ENCODE assay signal across 18 cellular contexts in the genomic region with DNA sequence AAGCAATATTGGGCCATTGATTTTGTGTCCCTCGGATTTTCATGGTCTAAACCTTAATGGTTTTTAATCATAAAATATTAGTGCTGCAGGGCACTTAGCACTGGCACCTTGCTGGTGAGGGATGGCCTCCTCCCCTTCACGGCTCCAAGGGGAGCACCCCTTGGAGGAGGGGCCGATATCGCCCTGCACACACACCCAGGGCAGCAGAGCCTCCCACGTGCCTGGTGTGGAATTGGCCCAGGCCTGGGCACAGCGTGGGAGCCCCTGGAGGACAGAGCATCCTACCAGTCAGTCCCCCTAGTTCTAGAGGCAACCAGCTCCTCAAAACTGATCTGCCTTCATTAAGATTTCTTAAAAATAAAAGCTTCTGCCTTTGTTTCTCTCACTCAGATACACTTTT.
DNase-seq lines count a peak whose midpoint lies in the region; ATAC-seq, FAIRE-seq and TF ChIP-seq lines count a peak whose summit lies in the region.
"Had no signal": no experiment of that assay in that cellular context is flagged by ENCODE, and none has a peak within 500 bp of the region (broad histone marks: within the 10 kb centered on the region; RNA-seq: fewer than 3 reads in every experiment).

No MANE protein-coding gene starts in this region.

- peak; percentile 36 for DNase-seq in cardiac septum (ENCODE audit: low spot score)
- DNase-seq in left ventricle myocardium superior: no peak
- no peak for DNase-seq in H1 (ENCODE audit: low read depth in 1 of 2, low spot score in 2 of 2)
- peak; percentile 50 for DNase-seq in upper lobe of right lung
- DNase-seq in GM03348 (ENCODE audit: low spot score): no peak
- no peak for DNase-seq in HFFc6
- no peak for DNase-seq in NCI-H2227 treated with DMSO at 0.1 percent for 48 hours (lab: John Stamatoyannopoulos, UW)
- DNase-seq: 8988T; CD4-positive, alpha-beta memory T cell; DMS79 treated with DMSO at 0.1 percent for 48 hours; GF-D8; IMR-90 had no signal

- H3K9me3 Mint-ChIP-seq in HFFc6: no peaks in the 10 kb centered on the region
- H3K9me3 Mint-ChIP-seq: CD4-positive, alpha-beta memory T cell had no signal

- no peak overlapping the region for H3K18ac ChIP-seq in H1 (ENCODE audit: extremely low read depth, low read length)

- H3K27ac Mint-ChIP-seq in HFFc6: no peak overlapping the region

- TF ChIP-seq EP300 in H1 (IDR thresholded peaks at IDR 0.05; ENCODE audit: borderline replicate concordance in 1 of 2, low read depth in 2 of 2, low read length in 2 of 2) (no peak), neural cell (conservative IDR thresholded peaks at IDR 0.05; ENCODE audit: poor library complexity, severe bottlenecking) (no peak)

- 84% methylated on average over 6 of the region's 6 CpGs; no CpG with 5 or more reads in 1 of the 2 experiments for WGBS in H1 (ENCODE audit: extremely low coverage in 1 of 2, insufficient coverage in 1 of 2, insufficient read length in 1 of 2, insufficient replicate concordance in 2 of 2, low coverage in 1 of 2, low lambda C conversion rate in 2 of 2, missing lambda C conversion rate in 1 of 2), 2 experiments

- ATAC-seq in left ventricle myocardium superior: no peak
- no peak for ATAC-seq in upper lobe of right lung
- ATAC-seq: GM12878 had no signal

- no peak for TF ChIP-seq RAD21 in H1 (IDR thresholded peaks at IDR 0.05 in 1 of 2, conservative IDR thresholded peaks at IDR 0.05 in 1 of 2; ENCODE audit: low read depth in 2 of 2, low read length in 2 of 2)
- TF ChIP-seq RAD21 in neural cell (conservative IDR thresholded peaks at IDR 0.05): no peak

- no peaks in the 10 kb centered on the region for H3K9me3 ChIP-seq in H1 (ENCODE audit: insufficient read depth in 2 of 2, low read depth in 1 of 2, low read length in 1 of 2)
- H3K9me3 ChIP-seq in neural cell (ENCODE audit: low read length): no peaks in the 10 kb centered on the region
- H3K9me3 ChIP-seq in upper lobe of right lung: no peaks in the 10 kb centered on the region
- H3K9me3 ChIP-seq: BLaER1, HAP-1 had no signal

- H3K79me1 ChIP-seq in H1 (ENCODE audit: low read depth, low read length): no peaks in the 10 kb centered on the region

- no peak for FAIRE-seq in H1 (lab: Jason Lieb, UNC)
- FAIRE-seq: GM12878, HTR-8/SVneo had no signal

- H3K27me3 Mint-ChIP-seq in HFFc6 (ENCODE audit: insufficient read depth): peaks cover 23% of the 10 kb centered on the region

- no peak overlapping the region for H3K56ac ChIP-seq in H1 (replicated peaks; ENCODE audit: insufficient read length, low read depth, low read length)

- H3K9ac ChIP-seq in H1 (replicated peaks in 1 of 4; ENCODE audit: extremely low read depth in 1 of 4, low read depth in 3 of 4, low read length in 3 of 4) (no peak overlapping the region), neural cell (ENCODE audit: low read length) (no peak overlapping the region)
- H3K9ac ChIP-seq: BLaER1 had no signal

- H3K4me3 Mint-ChIP-seq in HFFc6: no peak overlapping the region
- H3K4me3 Mint-ChIP-seq: CD14-positive monocyte; CD4-positive, alpha-beta memory T cell had no signal

- no peak overlapping the region for H3K14ac ChIP-seq in H1 (ENCODE audit: insufficient read length)

- no peak overlapping the region for H2AK5ac ChIP-seq in H1 (ENCODE audit: low read depth, low read length)

- H2BK12ac ChIP-seq in H1 (ENCODE audit: low read depth, low read length): no peak overlapping the region

- H2BK120ac ChIP-seq in H1 (replicated peaks; ENCODE audit: low read depth, low read length): no peak overlapping the region

- H2BK15ac ChIP-seq in H1 (ENCODE audit: low read length): peak overlapping the region; percentile 73; the same call in 1 of the 2 replicates

- no peak overlapping the region for H3K4ac ChIP-seq in H1 (replicated peaks; ENCODE audit: insufficient read length, low read depth, low read length)

- H4K91ac ChIP-seq in H1 (replicated peaks; ENCODE audit: insufficient read length, low read length): no peak overlapping the region

- POLR2A ChIA-PET in H1 (lab: Charles Lee; ENCODE audit: partially characterized antibody): no interaction called here

- H3K9me2 ChIP-seq in neural cell (ENCODE audit: insufficient read depth, low read length): no peaks in the 10 kb centered on the region

- no peak overlapping the region for H4K5ac ChIP-seq in H1 (ENCODE audit: insufficient read length, low read depth, low read length)

- H3K79me2 ChIP-seq in H1 (ENCODE audit: control insufficient read depth in 1 of 2, insufficient read depth in 2 of 2, low read length in 2 of 2) (no peaks in the 10 kb centered on the region), neural cell (replicated peaks; ENCODE audit: insufficient read depth, low read length) (no peaks in the 10 kb centered on the region)

- no peak overlapping the region for H3K23ac ChIP-seq in H1 (ENCODE audit: insufficient read length)

- no peak for TF ChIP-seq POLR2A in H1 (IDR thresholded peaks at IDR 0.05; ENCODE audit: control extremely low read depth in 1 of 2, low read depth in 2 of 2, low read length in 2 of 2)

- no peaks in the 10 kb centered on the region for H3K36me3 Mint-ChIP-seq in HFFc6 (ENCODE audit: low read depth)
- H3K36me3 Mint-ChIP-seq: CD14-positive monocyte; CD4-positive, alpha-beta memory T cell had no signal

- CTCF ChIA-PET in H1 (lab: Charles Lee; ENCODE audit: partially characterized antibody): interaction anchor here (0.5 to 9.4 kb wide), 12 partner anchors 14 to 776 kb away, joined by 3 to 125 read pairs (median 6); no protein-coding TSS in a partner anchor

- H2BK20ac ChIP-seq in H1 (ENCODE audit: low read length): no peak overlapping the region

- H3K27me3 ChIP-seq in H1 (replicated peaks in 1 of 4; ENCODE audit: control insufficient read depth in 3 of 4, extremely low read depth in 1 of 4, insufficient read depth in 3 of 4, low read length in 3 of 4) (no peaks in the 10 kb centered on the region; a peak in 2 of 7 replicates), neural cell (ENCODE audit: insufficient read depth, low read depth, low read length) (no peaks in the 10 kb centered on the region), upper lobe of right lung (peaks cover 35% of the 10 kb centered on the region)
- H3K27me3 ChIP-seq: BLaER1 had no signal

- H3K4me3 ChIP-seq in H1 (ENCODE audit: extremely low read depth in 1 of 4, insufficient read depth in 2 of 4, low read depth in 3 of 4, low read length in 4 of 4) (no peak overlapping the region), neural cell (ENCODE audit: low read length) (peak overlapping the region; percentile 38), upper lobe of right lung (no peak overlapping the region)
- H3K4me3 ChIP-seq: BLaER1, GM12878, HAP-1 had no signal

- intact Hi-C loops in cardiac septum (cut with DNase I): no loop called here
- intact Hi-C loops in left ventricle myocardium superior (cut with micrococcal nuclease): loop anchor here (10.0 kb wide), 1 partner anchor 861 kb away; no protein-coding TSS in a partner anchor
- intact Hi-C loops in upper lobe of right lung (cut with DNase I): no loop called here

- H3K27ac ChIP-seq in H1 (ENCODE audit: low read depth, low read length) (no peak overlapping the region), neural cell (ENCODE audit: low read length) (no peak overlapping the region), upper lobe of right lung (no peak overlapping the region)
- H3K27ac ChIP-seq: BLaER1 had no signal

- H2AFZ ChIP-seq in H1 (ENCODE audit: low read length) (no peak overlapping the region), neural cell (ENCODE audit: low read depth, low read length) (no peak overlapping the region)

- no peak overlapping the region for H4K8ac ChIP-seq in H1 (ENCODE audit: extremely low read depth, insufficient read depth, low read length)

- H3K4me1 ChIP-seq in H1 (replicated peaks in 1 of 4; ENCODE audit: control insufficient read depth in 3 of 4, insufficient read depth in 4 of 4, low read length in 3 of 4): peaks cover 0 to 14% (median 6%) of the 10 kb centered on the region in 4 experiments; a peak in 5 of 7 replicates
- no peaks in the 10 kb centered on the region for H3K4me1 ChIP-seq in upper lobe of right lung
- H3K4me1 ChIP-seq: HAP-1 had no signal

- H3K36me3 ChIP-seq in H1 (ENCODE audit: control insufficient read depth in 2 of 4, insufficient read depth in 4 of 4, low read length in 3 of 4) (no peaks in the 10 kb centered on the region), neural cell (ENCODE audit: insufficient read depth, low read length) (no peaks in the 10 kb centered on the region), upper lobe of right lung (no peaks in the 10 kb centered on the region)
- H3K36me3 ChIP-seq: BLaER1, HAP-1 had no signal

- TF ChIP-seq CTCF in H1 (IDR thresholded peaks at IDR 0.05; ENCODE audit: control extremely low read depth in 1 of 3, insufficient read depth in 1 of 3, low read depth in 1 of 3, low read length in 3 of 3) (no peak), neural cell (IDR thresholded peaks at IDR 0.05; ENCODE audit: poor library complexity, severe bottlenecking) (no peak), upper lobe of right lung (IDR thresholded peaks at IDR 0.05) (no peak), HFFc6 (IDR thresholded peaks at IDR 0.05) (no peak)

- H2BK5ac ChIP-seq in H1 (ENCODE audit: low read depth, low read length): no peak overlapping the region

- no peak overlapping the region for H3K4me2 ChIP-seq in H1 (ENCODE audit: insufficient read depth in 1 of 2, low read depth in 2 of 2, low read length in 2 of 2)
- no peak overlapping the region for H3K4me2 ChIP-seq in neural cell (ENCODE audit: low read length)
- H3K4me2 ChIP-seq: BLaER1 had no signal

- no peaks in the 10 kb centered on the region for H3F3A ChIP-seq in neural cell (ENCODE audit: insufficient read depth, low read length, poor library complexity, severe bottlenecking)

- no peaks in the 10 kb centered on the region; the same call in 1 of the 2 replicates for H3K23me2 ChIP-seq in H1 (ENCODE audit: low read depth, low read length)

- no peaks in the 10 kb centered on the region for H3K4me1 Mint-ChIP-seq in HFFc6 (ENCODE audit: low read depth)
- H3K4me1 Mint-ChIP-seq: CD14-positive monocyte; CD4-positive, alpha-beta memory T cell had no signal

- no peaks in the 10 kb centered on the region for H4K20me1 ChIP-seq in H1 (replicated peaks in 1 of 2; ENCODE audit: control insufficient read depth in 1 of 2, insufficient read depth in 2 of 2, low read length in 2 of 2)
- H4K20me1 ChIP-seq in neural cell (ENCODE audit: insufficient read depth): no peaks in the 10 kb centered on the region
- H4K20me1 ChIP-seq: BLaER1 had no signal

TF ChIP-seq in H1, 55 proteins besides CTCF, POLR2A, EP300 and RAD21 (continues in another document):
- TF ChIP-seq NRF1 (IDR thresholded peaks at IDR 0.05; ENCODE audit: low read depth, low read length): no peak
- no peak for TF ChIP-seq JUND (IDR thresholded peaks at IDR 0.05; ENCODE audit: low read length)
- no peak for TF ChIP-seq TEAD4 (IDR thresholded peaks at IDR 0.05; ENCODE audit: low read depth, low read length)
- no peak for TF ChIP-seq KDM4A (IDR thresholded peaks at IDR 0.05; ENCODE audit: low read depth, low read length, severe bottlenecking)

TF ChIP-seq in neural cell, 6 proteins besides CTCF, POLR2A, EP300 and RAD21 (continues in another document):
- TF ChIP-seq SMC3 (conservative IDR thresholded peaks at IDR 0.05; ENCODE audit: poor library complexity) (no peak), POLR2AphosphoS5 (IDR thresholded peaks at IDR 0.05) (no peak), MXI1 (conservative IDR thresholded peaks at IDR 0.05; ENCODE audit: poor library complexity, severe bottlenecking) (no peak)

Comparison
In these comparisons a context has a peak if more than half of its experiments do, and no peak if none do; other contexts are left out.
1. DNase-seq: peak in cardiac septum (single experiment) and upper lobe of right lung (single experiment); none in left ventricle myocardium superior (single experiment), H1 (0 of 2), GM03348 (single experiment), HFFc6 (single experiment) and NCI-H2227 treated with DMSO at 0.1 percent for 48 hours (single experiment).